12 cellular contexts compared by ENCODE assay signal in genomic region chr19:35167251-35168119, GRCh38. TPM values are rescaled to one million over a fixed set of nuclear protein-coding genes. Genes with fewer than 3 reads are reported as not detected.
A peak's percentile ranks its signal among the peaks of the same experiment; 100 is the strongest.
DNase-seq lines count a peak whose midpoint lies in the region; ATAC-seq lines count a peak whose summit lies in the region.
"Had no signal": no experiment of that assay in that cellular context is flagged by ENCODE, and none has a peak within 500 bp of the region (broad histone marks: within the 10 kb centered on the region; RNA-seq: fewer than 3 reads in every experiment).

No MANE protein-coding gene starts in this region.

- peak overlapping the region; percentile 89 for H3K27ac Mint-ChIP-seq in activated T-cell treated with anti-CD3 and anti-CD28 coated beads, Interleukin-2, amount 50 U/mL, for 24 hours
- H3K27ac Mint-ChIP-seq in central memory CD8-positive, alpha-beta T cell (ENCODE audit: low read depth), result peak overlapping the region; percentile 95

- peaks cover 26% of the 10 kb centered on the region for H3K9me3 Mint-ChIP-seq in activated T-cell treated with anti-CD3 and anti-CD28 coated beads, Interleukin-2, amount 50 U/mL, for 24 hours
- no peaks in the 10 kb centered on the region for H3K9me3 Mint-ChIP-seq in central memory CD8-positive, alpha-beta T cell

- no peak for DNase-seq in activated T-cell treated with anti-CD3 and anti-CD28 coated beads, Interleukin-2, amount 50 U/mL, for 24 hours
- DNase-seq in activated T-cell treated with anti-CD3 and anti-CD28 coated beads for 4 hours, result no peak
- peak; percentile 30 for DNase-seq in RPMI7951 (ENCODE audit: low read depth)
- peak in 1 of 2 donors; percentile 5 for DNase-seq in central memory CD8-positive, alpha-beta T cell (ENCODE audit: low spot score in 2 of 2)
- peak; percentile 25 for DNase-seq in stimulated activated CD8-positive, alpha-beta memory T cell treated with anti-CD3 and anti-CD28 coated beads, Interleukin-4, amount 100 ng/mL, for 48 hours
- DNase-seq in stimulated activated CD4-positive, alpha-beta T cell treated with anti-CD3 and anti-CD28 coated beads, Interleukin-12 subunit alpha, Interleukin-12 subunit beta, amount 100 ng/mL, for 4 hours, result no peak
- no peak for DNase-seq in cerebellar nuclear complex (lab: John Stamatoyannopoulos, UW)
- DNase-seq: NCI-H1436; stimulated activated CD4-positive, alpha-beta T cell treated with anti-CD3 and anti-CD28 coated beads, Interleukin-2, amount 100 ng/mL, for 48 hours; thyroid gland had no signal

- peaks cover 98% of the 10 kb centered on the region for H3K36me3 Mint-ChIP-seq in activated T-cell treated with anti-CD3 and anti-CD28 coated beads, Interleukin-2, amount 50 U/mL, for 24 hours (ENCODE audit: low read depth)
- H3K36me3 Mint-ChIP-seq in central memory CD8-positive, alpha-beta T cell (ENCODE audit: insufficient read depth), result peaks cover 57% of the 10 kb centered on the region

- ATAC-seq in central memory CD8-positive, alpha-beta T cell (replicated peaks; ENCODE audit: extremely low read depth, poor library complexity, severe bottlenecking), result no peak
- ATAC-seq in GM21619 (IDR thresholded peaks at IDR 0.05; ENCODE audit: unreplicated experiment), result no peak

- H3K4me1 Mint-ChIP-seq in activated T-cell treated with anti-CD3 and anti-CD28 coated beads, Interleukin-2, amount 50 U/mL, for 24 hours (ENCODE audit: low read depth), result peaks cover 57% of the 10 kb centered on the region
- H3K4me1 Mint-ChIP-seq in central memory CD8-positive, alpha-beta T cell, result peaks cover 17% of the 10 kb centered on the region

- no peak overlapping the region for H3K4me3 Mint-ChIP-seq in activated T-cell treated with anti-CD3 and anti-CD28 coated beads, Interleukin-2, amount 50 U/mL, for 24 hours
- no peak overlapping the region for H3K4me3 Mint-ChIP-seq in central memory CD8-positive, alpha-beta T cell

- H3K27me3 Mint-ChIP-seq in activated T-cell treated with anti-CD3 and anti-CD28 coated beads, Interleukin-2, amount 50 U/mL, for 24 hours, result no peaks in the 10 kb centered on the region
- no peaks in the 10 kb centered on the region for H3K27me3 Mint-ChIP-seq in central memory CD8-positive, alpha-beta T cell

RNA-seq across cellular contexts. Expression of gene FXYD5, which starts 12.9 kb away (rescaled TPM):
- total RNA-seq in RPMI7951 (2014; rRNA removed; shearing (Covaris generic)), result 258 and 338 TPM in 2 replicates

RNA-seq across cellular contexts. Expression of gene FXYD7, which starts 24.4 kb away (rescaled TPM):
- total RNA-seq in RPMI7951 (2014; rRNA removed; shearing (Covaris generic)), result not detected in 2 replicates

RNA-seq across cellular contexts. Expression of gene FXYD1, which starts 28.9 kb away (rescaled TPM):
- total RNA-seq in RPMI7951 (2014; rRNA removed; shearing (Covaris generic)), result 0.98 TPM in 1 of 2 replicates, not detected in the other

RNA-seq across cellular contexts. Expression of gene LGI4, which starts 32.6 kb away (rescaled TPM):
- total RNA-seq in RPMI7951 (2014; rRNA removed; shearing (Covaris generic)), result 0.36 TPM in 1 of 2 replicates, not detected in the other

RNA-seq across cellular contexts. Expression of gene FXYD3, which starts 51.9 kb away (rescaled TPM):
- total RNA-seq in RPMI7951 (2014; rRNA removed; shearing (Covaris generic)), result 3.0 and 3.7 TPM in 2 replicates
- total RNA-seq: H1 had no signal

Comparison
In these comparisons a context has a peak if more than half of its experiments do, and no peak if none do; other contexts are left out.
1. DNase-seq: peak in RPMI7951 (single experiment) and stimulated activated CD8-positive, alpha-beta memory T cell treated with anti-CD3 and anti-CD28 coated beads, Interleukin-4, amount 100 ng/mL, for 48 hours (single experiment); none in activated T-cell treated with anti-CD3 and anti-CD28 coated beads, Interleukin-2, amount 50 U/mL, for 24 hours (single experiment), activated T-cell treated with anti-CD3 and anti-CD28 coated beads for 4 hours (single experiment), stimulated activated CD4-positive, alpha-beta T cell treated with anti-CD3 and anti-CD28 coated beads, Interleukin-12 subunit alpha, Interleukin-12 subunit beta, amount 100 ng/mL, for 4 hours (single experiment) and cerebellar nuclear complex (0 of 2).